1 cellular context compared by ENCODE assay signal in genomic region chr3:192467230-192468186, GRCh38.
TF ChIP-seq lines count a peak whose summit lies in the region.

No MANE protein-coding gene starts in this region.

TF ChIP-seq in HCT116, 20 proteins besides CTCF, POLR2A, EP300 and RAD21 (continued from another document):
- TF ChIP-seq, protein P1, sequence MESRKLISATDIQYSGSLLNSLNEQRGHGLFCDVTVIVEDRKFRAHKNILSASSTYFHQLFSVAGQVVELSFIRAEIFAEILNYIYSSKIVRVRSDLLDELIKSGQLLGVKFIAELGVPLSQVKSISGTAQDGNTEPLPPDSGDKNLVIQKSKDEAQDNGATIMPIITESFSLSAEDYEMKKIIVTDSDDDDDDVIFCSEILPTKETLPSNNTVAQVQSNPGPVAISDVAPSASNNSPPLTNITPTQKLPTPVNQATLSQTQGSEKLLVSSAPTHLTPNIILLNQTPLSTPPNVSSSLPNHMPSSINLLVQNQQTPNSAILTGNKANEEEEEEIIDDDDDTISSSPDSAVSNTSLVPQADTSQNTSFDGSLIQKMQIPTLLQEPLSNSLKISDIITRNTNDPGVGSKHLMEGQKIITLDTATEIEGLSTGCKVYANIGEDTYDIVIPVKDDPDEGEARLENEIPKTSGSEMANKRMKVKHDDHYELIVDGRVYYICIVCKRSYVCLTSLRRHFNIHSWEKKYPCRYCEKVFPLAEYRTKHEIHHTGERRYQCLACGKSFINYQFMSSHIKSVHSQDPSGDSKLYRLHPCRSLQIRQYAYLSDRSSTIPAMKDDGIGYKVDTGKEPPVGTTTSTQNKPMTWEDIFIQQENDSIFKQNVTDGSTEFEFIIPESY (IDR thresholded peaks at IDR 0.05; ENCODE audit: extremely low read depth, insufficient replicate concordance, low read length) = no peak
- no peak for TF ChIP-seq JUND (IDR thresholded peaks at IDR 0.05)
TF ChIP-seq in HCT116: peak in this region for 0.
